ENCODE assay signal across 10 cellular contexts in genomic region chr9:130034570-130034969, GRCh38. TPM values are rescaled to one million over a fixed set of nuclear protein-coding genes. Genes with fewer than 3 reads are reported as not detected.
DNase-seq lines count a peak whose midpoint lies in the region; ATAC-seq and TF ChIP-seq lines count a peak whose summit lies in the region.
"Had no signal": no experiment of that assay in that cellular context is flagged by ENCODE, and none has a peak within 500 bp of the region (broad histone marks: within the 10 kb centered on the region; RNA-seq: fewer than 3 reads in every experiment).

No MANE protein-coding gene starts in this region.

- H3K36me3 ChIP-seq in effector memory CD4-positive, alpha-beta T cell (ENCODE audit: control insufficient read depth, insufficient read depth, low read length), result peaks cover 8% of the 10 kb centered on the region
- no peaks in the 10 kb centered on the region; the same call in 1 of the 2 replicates for H3K36me3 ChIP-seq in BE2C
- H3K36me3 ChIP-seq: pancreas had no signal

- no peaks in the 10 kb centered on the region for H3K9me3 ChIP-seq in effector memory CD4-positive, alpha-beta T cell (ENCODE audit: control insufficient read depth, low read length)
- no peaks in the 10 kb centered on the region for H3K9me3 ChIP-seq in BE2C
- H3K9me3 ChIP-seq: pancreas had no signal

- ATAC-seq in activated CD4-positive, CD25-positive, alpha-beta regulatory T cell treated with anti-CD3 and anti-CD28 coated beads, Interleukin-2, amount 50 U/mL, for 24 hours, result peak; percentile 63 to 65
- no peak for ATAC-seq in sciatic nerve

- H3K27ac ChIP-seq in effector memory CD4-positive, alpha-beta T cell (ENCODE audit: insufficient read depth, low read length, poor library complexity, severe bottlenecking), result peak overlapping the region; percentile 37
- H3K27ac ChIP-seq: pancreas had no signal

- intact Hi-C loops in sciatic nerve (cut with DNase I), result no loop called here

- no peak for TF ChIP-seq CTCF in BE2C (IDR thresholded peaks at IDR 0.05; ENCODE audit: low read depth, low read length)

- DNase-seq in activated CD4-positive, CD25-positive, alpha-beta regulatory T cell (lab: John Stamatoyannopoulos, UW), result no peak
- peak; percentile 70 for DNase-seq in RKO (ENCODE audit: low spot score)
- no peak for DNase-seq in effector memory CD4-positive, alpha-beta T cell
- DNase-seq in skeletal muscle cell (ENCODE audit: low read depth), result peak; percentile 43
- no peak for DNase-seq in sciatic nerve (ENCODE audit: low spot score)
- DNase-seq in BE2C, result no peak
- no peak for DNase-seq in DMS79 treated with DMSO at 0.1 percent for 48 hours (lab: John Stamatoyannopoulos, UW)
- DNase-seq: NCI-H510A treated with DMSO at 0.1 percent for 48 hours, pancreas had no signal

- peaks cover 75% of the 10 kb centered on the region for H3K4me1 ChIP-seq in effector memory CD4-positive, alpha-beta T cell (ENCODE audit: control insufficient read depth, insufficient read depth, low read length, poor library complexity, severe bottlenecking)
- peaks cover 8% of the 10 kb centered on the region for H3K4me1 ChIP-seq in BE2C
- H3K4me1 ChIP-seq: pancreas had no signal

- H3K4me3 ChIP-seq in effector memory CD4-positive, alpha-beta T cell (ENCODE audit: insufficient read depth, low read depth, low read length, poor library complexity, severe bottlenecking), result no peak overlapping the region
- no peak overlapping the region for H3K4me3 ChIP-seq in skeletal muscle cell (ENCODE audit: low read depth, low read length)
- no peak overlapping the region for H3K4me3 ChIP-seq in BE2C (ENCODE audit: low read depth, low read length)
- H3K4me3 ChIP-seq: pancreas had no signal

- H3K27me3 ChIP-seq in effector memory CD4-positive, alpha-beta T cell (replicated peaks; ENCODE audit: control insufficient read depth, insufficient read depth, low read length, poor library complexity, severe bottlenecking), result no peaks in the 10 kb centered on the region
- H3K27me3 ChIP-seq in BE2C, result no peaks in the 10 kb centered on the region
- H3K27me3 ChIP-seq: pancreas had no signal

RNA-seq across cellular contexts. Expression of gene FNBP1, which starts 8.4 kb away (rescaled TPM):
- 132 TPM for total RNA-seq in sciatic nerve
- polyA plus RNA-seq in BE2C (2012; ENCODE audit: insufficient read depth, insufficient read length, low read depth), result 9.7 TPM

RNA-seq across cellular contexts. Expression of gene GPR107, which starts 19.1 kb away (rescaled TPM):
- total RNA-seq in sciatic nerve, result 42.4 TPM
- polyA plus RNA-seq in BE2C (2012; ENCODE audit: insufficient read depth, insufficient read length, low read depth), result 35.8 TPM

Comparison
In these comparisons a context has a peak if more than half of its experiments do, and no peak if none do; other contexts are left out.
1. DNase-seq: peak in RKO (single experiment) and skeletal muscle cell (single experiment); none in activated CD4-positive, CD25-positive, alpha-beta regulatory T cell (0 of 4), effector memory CD4-positive, alpha-beta T cell (0 of 3), sciatic nerve (single experiment), BE2C (single experiment) and DMS79 treated with DMSO at 0.1 percent for 48 hours (single experiment).